ENCODE assay signal across 15 cellular contexts in the genomic region with DNA sequence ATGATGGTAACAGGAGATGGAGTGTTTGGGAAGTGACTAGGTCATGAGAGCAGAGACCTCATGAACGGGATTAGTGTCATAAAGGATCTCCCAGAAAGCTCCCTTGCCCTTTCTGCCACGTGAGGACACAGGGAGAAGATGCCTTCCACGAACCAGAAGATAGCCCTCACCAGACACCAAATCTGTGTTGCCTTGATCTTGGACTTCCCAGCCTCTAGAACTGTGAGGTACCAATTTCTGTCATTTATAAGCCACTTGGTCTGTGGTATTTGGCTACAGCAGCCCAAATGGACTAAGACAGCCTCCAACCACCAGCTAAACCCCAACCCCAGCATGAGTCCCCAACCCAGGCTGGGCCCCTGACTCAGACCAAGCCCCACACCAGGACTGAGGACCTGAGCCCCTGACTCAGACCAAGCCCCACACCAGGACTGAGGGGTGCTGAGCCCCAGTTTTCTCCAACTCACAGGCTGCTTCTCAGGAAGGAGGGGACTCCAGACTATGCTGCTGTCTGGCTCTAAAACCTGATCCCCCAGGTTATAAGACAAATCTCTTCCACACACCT.
"Had no signal": no experiment of that assay in that cellular context is flagged by ENCODE, and none has a peak within 500 bp of the region (broad histone marks: within the 10 kb centered on the region; RNA-seq: fewer than 3 reads in every experiment).

No MANE protein-coding gene starts in this region.

- H3K36me3 ChIP-seq: neutrophil, SJCRH30 had no signal

- H3K9me3 ChIP-seq: neutrophil, right atrium auricular region, SJCRH30 had no signal

- H3K4me3 ChIP-seq: lung, right atrium auricular region, SJCRH30 had no signal

- H3K27ac ChIP-seq: neutrophil, SJCRH30, WERI-Rb-1 had no signal

- DNase-seq: activated CD4-positive, alpha-beta T cell treated with anti-CD3 and anti-CD28 coated beads for 4 hours; activated CD8-positive, alpha-beta memory T cell treated with anti-CD3 and anti-CD28 coated beads, Interleukin-2, amount 50 U/mL, for 4 hours; activated CD8-positive, alpha-beta T cell treated with anti-CD3 and anti-CD28 coated beads for 36 hours; activated naive CD4-positive, alpha-beta T cell; cortex of kidney; effector memory CD4-positive, alpha-beta T cell; midbrain; naive B cell; SJCRH30; stimulated activated naive CD4-positive, alpha-beta T cell; T1000; WERI-Rb-1 had no signal

- H3K27ac Mint-ChIP-seq: activated CD8-positive, alpha-beta T cell treated with anti-CD3 and anti-CD28 coated beads for 36 hours had no signal

- H3K27me3 ChIP-seq: right atrium auricular region, SJCRH30 had no signal

- H3K4me1 ChIP-seq: SJCRH30 had no signal

- H3K4me3 Mint-ChIP-seq: activated CD8-positive, alpha-beta T cell treated with anti-CD3 and anti-CD28 coated beads for 36 hours had no signal

- H3K9me3 Mint-ChIP-seq: activated CD8-positive, alpha-beta T cell treated with anti-CD3 and anti-CD28 coated beads for 36 hours had no signal
